8 cellular contexts compared by ENCODE assay signal in genomic region chr12:50174971-50175715, GRCh38. TPM values are rescaled to one million over a fixed set of nuclear protein-coding genes. Genes with fewer than 3 reads are reported as not detected.
DNase-seq lines count a peak whose midpoint lies in the region; ATAC-seq and TF ChIP-seq lines count a peak whose summit lies in the region.

No MANE protein-coding gene starts in this region.

- no peaks in the 10 kb centered on the region for H3K9me2 ChIP-seq in GM23248 (ENCODE audit: insufficient read depth)

- no peaks in the 10 kb centered on the region for H4K20me1 ChIP-seq in GM23248 (ENCODE audit: insufficient read depth)

- no peak for TF ChIP-seq POLR2A in breast epithelium (IDR thresholded peaks at IDR 0.05)

- ATAC-seq in left colon, result peak; percentile 27
- ATAC-seq in aorta (ENCODE audit: low FRiP score), result peak; percentile 67
- ATAC-seq in HG02938 (IDR thresholded peaks at IDR 0.05; ENCODE audit: unreplicated experiment), result no peak

- peaks cover 27% of the 10 kb centered on the region for H3K79me2 ChIP-seq in GM23248 (ENCODE audit: insufficient read depth)

- H3K4me3 ChIP-seq in BJ (ENCODE audit: low read depth, low read length) (no peak overlapping the region), GM23248 (no peak overlapping the region), breast epithelium (no peak overlapping the region), aorta (ENCODE audit: low read length in 2 of 2) (no peak overlapping the region)

- peaks cover 60% of the 10 kb centered on the region for H3F3A ChIP-seq in GM23248 (ENCODE audit: insufficient read depth)

- H3K27me3 ChIP-seq in BJ (ENCODE audit: control insufficient read depth, insufficient read depth, low read length) (no peaks in the 10 kb centered on the region), GM23248 (replicated peaks; ENCODE audit: insufficient read depth) (no peaks in the 10 kb centered on the region), breast epithelium (no peaks in the 10 kb centered on the region), aorta (ENCODE audit: control insufficient read depth in 1 of 2, insufficient read depth in 2 of 2, low read length in 1 of 2) (no peaks in the 10 kb centered on the region)

- H3K36me3 ChIP-seq in BJ (ENCODE audit: control insufficient read depth, insufficient read depth, low read length) (peaks cover 15% of the 10 kb centered on the region), GM23248 (ENCODE audit: low read depth) (peaks cover 40% of the 10 kb centered on the region), breast epithelium (no peaks in the 10 kb centered on the region), aorta (ENCODE audit: control insufficient read depth in 1 of 2, insufficient read depth in 2 of 2, low read length in 1 of 2) (peaks cover 5 to 11% of the 10 kb centered on the region in 2 donors)

- no peak overlapping the region for H2AFZ ChIP-seq in GM23248

- H3K27ac ChIP-seq in GM23248 (0 out of 2 replicates have a peak overlapping the region, but pooled peaks have one; percentile 11), breast epithelium (no peak overlapping the region), aorta (ENCODE audit: low read depth in 1 of 2, low read length in 2 of 2) (no peak overlapping the region)

- TF ChIP-seq CTCF in BJ (IDR thresholded peaks at IDR 0.05; ENCODE audit: insufficient read depth, low read depth, low read length) (peak; percentile 51), breast epithelium (IDR thresholded peaks at IDR 0.05) (peak; percentile 34 to 85 (median 76))

- CTCF ChIA-PET in BJ (lab: Yijun Ruan, JAX), result interaction anchor here (0.6 to 3.7 kb wide), 16 partner anchors 8 to 208 kb away, joined by 3 to 29 read pairs (median 4); partner anchors contain the start of genes CERS5, COX14 and GPD1

- no peak overlapping the region for H3K4me2 ChIP-seq in GM23248 (ENCODE audit: unreplicated experiment)

- intact Hi-C loops in breast epithelium (cut with DNase I; ENCODE audit: low total_unique reads), result loop anchor here (10.0 kb wide), 1 partner anchor 90 kb away; the partner anchor contains the start of gene SMARCD1
- intact Hi-C loops in left colon (cut with DNase I, micrococcal nuclease), result loop anchor here in 1 of 2 donors (10.0 kb wide), 1 partner anchor 100 kb away; no protein-coding TSS in a partner anchor
- intact Hi-C loops in aorta (cut with DNase I), result loop anchor here (5.0 to 10.0 kb wide), 3 partner anchors 88 to 210 kb away; partner anchors contain the start of genes AQP5 (in 1 of the 2) and SMARCD1 (in 1 of the 2)

- no peak overlapping the region for H3K9ac ChIP-seq in GM23248

- no peaks in the 10 kb centered on the region for H3K4me1 ChIP-seq in GM23248 (ENCODE audit: insufficient read depth)
- no peaks in the 10 kb centered on the region for H3K4me1 ChIP-seq in breast epithelium
- no peaks in the 10 kb centered on the region for H3K4me1 ChIP-seq in aorta (ENCODE audit: control insufficient read depth in 1 of 2, insufficient read depth in 2 of 2, low read length in 2 of 2)

- no peak for DNase-seq in BJ (ENCODE audit: low read depth)
- DNase-seq in GM23248, result peak; percentile 82
- peak; percentile 73 for DNase-seq in NCI-H748 (lab: John Stamatoyannopoulos, UW; ENCODE audit: unreplicated experiment)
- DNase-seq in breast epithelium (ENCODE audit: low spot score in 2 of 2), result no peak
- no peak for DNase-seq in left colon
- no peak for DNase-seq in aorta
- DNase-seq in stimulated activated CD4-positive, alpha-beta T cell treated with anti-CD3 and anti-CD28 coated beads, Interleukin-2, amount 100 ng/mL, for 24 hours, result no peak

- no peaks in the 10 kb centered on the region for H3K9me3 ChIP-seq in GM23248 (ENCODE audit: low read depth)
- H3K9me3 ChIP-seq in breast epithelium, result no peaks in the 10 kb centered on the region
- H3K9me3 ChIP-seq in aorta (ENCODE audit: control insufficient read depth, low read length), result no peaks in the 10 kb centered on the region

- in situ Hi-C loops in GM23248 (cut with MboI), result no loop called here

- 53 to 57% methylated on average over 13 to 16 of the region's 16 CpGs for WGBS in GM23248 (ENCODE audit: low coverage in 1 of 2, low lambda C conversion rate in 2 of 2, missing lambda C conversion rate in 2 of 2), 2 experiments
- WGBS in aorta, 2 donors, result 47 to 51% methylated on average over 14 to 16 of the region's 16 CpGs

- POLR2A ChIA-PET in BJ (lab: Charles Lee), result interaction anchor here (0.7 kb wide), 1 partner anchor 76 kb away, joined by 4 read pairs; no protein-coding TSS in a partner anchor

RNA-seq across cellular contexts. Expression of gene CERS5, which starts 8.0 kb away (rescaled TPM):
- polyA plus RNA-seq in BJ (2011; rRNA removed) (68.0 and 100 TPM in 2 replicates), GM23248 (2016; fragmentation: Nextera tagmentation; extraction: Ambion mirVana) (88.7 and 99.2 TPM in 2 replicates), aorta (100 to 1,000 TPM in 1 of 2 donors, 10 to 100 TPM in 1; 27.3 to 115 TPM)
- polyA minus RNA-seq in BJ (2011; rRNA and poly(A)+ RNA removed), result 45.5 and 65.3 TPM in 2 replicates
- 52.4 and 60.7 TPM in 2 replicates for total RNA-seq in GM23248 (2014; rRNA removed; shearing (Covaris generic))
- total RNA-seq in breast epithelium (10 to 100 TPM; 25.0 to 40.1 (median 32.4) TPM), left colon (10 to 100 TPM; 19.7 to 24.8 TPM), aorta (10 to 100 TPM; 62.8 to 66.6 TPM)

Comparison
In these comparisons a context has a peak if more than half of its experiments do, and no peak if none do; other contexts are left out.
1. DNase-seq: peak in GM23248 (single experiment) and NCI-H748 (single experiment); none in BJ (single experiment), breast epithelium (0 of 2), left colon (0 of 2), aorta (0 of 2) and stimulated activated CD4-positive, alpha-beta T cell treated with anti-CD3 and anti-CD28 coated beads, Interleukin-2, amount 100 ng/mL, for 24 hours (0 of 2).